1 cellular context compared by ENCODE assay signal in genomic region chr9:127898433-127899199, GRCh38.
TF ChIP-seq lines count a peak whose summit lies in the region.

No MANE protein-coding gene starts in this region.

TF ChIP-seq in K562, 482 proteins besides CTCF, POLR2A, EP300 and RAD21 (continues in another document):
- TF ChIP-seq SAFB (IDR thresholded peaks at IDR 0.05; ENCODE audit: borderline replicate concordance, low read depth, low read length): peak; percentile 93
- 0 out of 2 replicates have a peak, but pooled peaks have one; percentile 13 for TF ChIP-seq NFIC (IDR thresholded peaks at IDR 0.05)
- TF ChIP-seq MNT (conservative IDR thresholded peaks at IDR 0.05): peak; percentile 52 to 55; a peak in 2 of 4 replicates
- TF ChIP-seq EGR1 (conservative IDR thresholded peaks at IDR 0.05): peak; percentile 86
- TF ChIP-seq KLF16 (IDR thresholded peaks at IDR 0.05): no peak
- TF ChIP-seq GATAD2B (IDR thresholded peaks at IDR 0.05; ENCODE audit: borderline replicate concordance): 0 out of 2 replicates have a peak, but pooled peaks have one; percentile 31
- no peak for TF ChIP-seq CSDE1 (IDR thresholded peaks at IDR 0.05)
- no peak for TF ChIP-seq HMGXB4 (CRISPR knock-in tag; IDR thresholded peaks at IDR 0.05)
- peak; percentile 84 for TF ChIP-seq ZNF263 (CRISPR knock-in tag; IDR thresholded peaks at IDR 0.05; ENCODE audit: borderline replicate concordance)
- TF ChIP-seq E2F6 (IDR thresholded peaks at IDR 0.05; ENCODE audit: borderline replicate concordance in 1 of 2, extremely low read depth in 1 of 2, insufficient read depth in 1 of 2, insufficient read length in 1 of 2, low read depth in 1 of 2, low read length in 1 of 2, poor library complexity in 1 of 2, severe bottlenecking in 1 of 2): peak in 1 of 2 experiments; percentile 16
- TF ChIP-seq NR2C2 (CRISPR knock-in tag; IDR thresholded peaks at IDR 0.05): no peak
- no peak for TF ChIP-seq NR2C2 (tag; IDR thresholded peaks at IDR 0.05)
- 0 out of 2 replicates have a peak, but pooled peaks have one; percentile 21 for TF ChIP-seq CBX5 (IDR thresholded peaks at IDR 0.05; ENCODE audit: borderline replicate concordance, low read depth)
- TF ChIP-seq KDM1A (IDR thresholded peaks at IDR 0.05): peak; percentile 87 to 95
- TF ChIP-seq ZNF766 (CRISPR knock-in tag; conservative IDR thresholded peaks at IDR 0.05): 0 out of 2 replicates have a peak, but pooled peaks have one; percentile 6
- TF ChIP-seq CEBPZ (IDR thresholded peaks at IDR 0.05; ENCODE audit: borderline replicate concordance, low read depth, low read length): no peak
- TF ChIP-seq DACH1 (IDR thresholded peaks at IDR 0.05; ENCODE audit: partially characterized antibody): peak; percentile 79
- peak in 1 of 2 experiments; percentile 81; a peak in 2 of 4 replicates for TF ChIP-seq HDAC1 (IDR thresholded peaks at IDR 0.05)
- TF ChIP-seq ZBTB7A (IDR thresholded peaks at IDR 0.05; ENCODE audit: borderline replicate concordance, control insufficient read depth, low read depth, low read length): peak; percentile 82; the same call in 1 of the 2 replicates
- peak; percentile 81 for TF ChIP-seq ZBTB2 (IDR thresholded peaks at IDR 0.05)
- peak; percentile 57; the same call in 1 of the 2 replicates for TF ChIP-seq ZFX (CRISPR knock-in tag; IDR thresholded peaks at IDR 0.05)
- peak; percentile 18; the same call in 1 of the 2 replicates for TF ChIP-seq ARID1B (IDR thresholded peaks at IDR 0.05)
- no peak for TF ChIP-seq ARID2 (IDR thresholded peaks at IDR 0.05)
- no peak for TF ChIP-seq ZNF695 (CRISPR knock-in tag; IDR thresholded peaks at IDR 0.05)
- no peak for TF ChIP-seq NCOA4 (IDR thresholded peaks at IDR 0.05; ENCODE audit: partially characterized antibody)
- TF ChIP-seq COPS2 (conservative IDR thresholded peaks at IDR 0.05): no peak
- TF ChIP-seq NRF1 (conservative IDR thresholded peaks at IDR 0.05 in 1 of 2, IDR thresholded peaks at IDR 0.05 in 1 of 2): 0 out of 4 replicates have a peak, but pooled peaks of 1 of the 2 experiments have one; percentile 29
- TF ChIP-seq ARID4B (CRISPR knock-in tag; IDR thresholded peaks at IDR 0.05): peak; percentile 91
- peak; percentile 21; the same call in 1 of the 2 replicates for TF ChIP-seq CTBP1 (IDR thresholded peaks at IDR 0.05; ENCODE audit: borderline replicate concordance)
- no peak for TF ChIP-seq NCOA1 (IDR thresholded peaks at IDR 0.05; ENCODE audit: low read depth)
- TF ChIP-seq THRB (CRISPR knock-in tag; conservative IDR thresholded peaks at IDR 0.05): no peak
- TF ChIP-seq ZMIZ1 (IDR thresholded peaks at IDR 0.05; ENCODE audit: low read depth in 2 of 2, low read length in 2 of 2): no peak
- no peak for TF ChIP-seq MAFG (tag; conservative IDR thresholded peaks at IDR 0.05)
- no peak for TF ChIP-seq HBP1 (CRISPR knock-in tag; IDR thresholded peaks at IDR 0.05)
- no peak for TF ChIP-seq ZNF444 (CRISPR knock-in tag; IDR thresholded peaks at IDR 0.05)
- no peak for TF ChIP-seq FOSL1 (tag; conservative IDR thresholded peaks at IDR 0.05)
- peak; percentile 34 for TF ChIP-seq TBP (optimal IDR thresholded peaks at IDR 0.05; ENCODE audit: low read depth, low read length)
- TF ChIP-seq CXXC5 (CRISPR knock-in tag; IDR thresholded peaks at IDR 0.05): peak; percentile 40; the same call in 1 of the 2 replicates
- peak; percentile 50; the same call in 1 of the 2 replicates for TF ChIP-seq ZNF143 (CRISPR knock-in tag; IDR thresholded peaks at IDR 0.05)
- peak in 1 of 2 experiments; percentile 59; a peak in 1 of 4 replicates for TF ChIP-seq RCOR1 (IDR thresholded peaks at IDR 0.05; ENCODE audit: borderline replicate concordance in 1 of 2, low read depth in 2 of 2, low read length in 2 of 2)
- no peak for TF ChIP-seq ZNF507 (tag; conservative IDR thresholded peaks at IDR 0.05)
- peak; percentile 57 to 86; a peak in 3 of 4 replicates for TF ChIP-seq MAZ (CRISPR knock-in tag; conservative IDR thresholded peaks at IDR 0.05 in 1 of 2, IDR thresholded peaks at IDR 0.05 in 1 of 2)
- no peak for TF ChIP-seq KLF13 (tag; IDR thresholded peaks at IDR 0.05; ENCODE audit: borderline replicate concordance, low read depth)
